In genomic region chr3:143604849-143605660, GRCh38 we compare ENCODE assay signal across 13 cellular contexts.
A peak's percentile ranks its signal among the peaks of the same experiment; 100 is the strongest.
DNase-seq lines count a peak whose midpoint lies in the region; ATAC-seq and TF ChIP-seq lines count a peak whose summit lies in the region.
"Had no signal": no experiment of that assay in that cellular context is flagged by ENCODE, and none has a peak within 500 bp of the region (broad histone marks: within the 10 kb centered on the region; RNA-seq: fewer than 3 reads in every experiment).

No MANE protein-coding gene starts in this region.

- no peaks in the 10 kb centered on the region for H3K4me1 Mint-ChIP-seq in glutamatergic neuron (ENCODE audit: low read depth, unreplicated experiment)

- DNase-seq in AG09319 (ENCODE audit: extremely low read depth, low read depth) (peak; percentile 3), NAMALWA (ENCODE audit: low spot score) (peak; percentile 27), glutamatergic neuron (no peak), psoas muscle (no peak), head of caudate nucleus (no peak)
- no peak for DNase-seq in stimulated activated CD4-positive, alpha-beta T cell treated with anti-CD3 and anti-CD28 coated beads, Interleukin-2, amount 100 ng/mL, for 24 hours
- DNase-seq: activated T-cell treated with anti-CD3 and anti-CD28 coated beads, Interleukin-2, amount 50 U/mL, for 48 hours; NCI-H1436; PC-9; WERI-Rb-1 had no signal

- WGBS in psoas muscle, 3 donors: 76 to 80% (median 77%) methylated on average over 5 of the region's 5 CpGs

- no peaks in the 10 kb centered on the region for H3K9me3 Mint-ChIP-seq in glutamatergic neuron (ENCODE audit: unreplicated experiment)

- no peaks in the 10 kb centered on the region for H3K27me3 ChIP-seq in psoas muscle (ENCODE audit: insufficient read depth in 3 of 3, low read length in 2 of 3)

- H3K27ac ChIP-seq in psoas muscle: no peak overlapping the region
- H3K27ac ChIP-seq: A549, PC-9, WERI-Rb-1 had no signal

- H3K36me3 Mint-ChIP-seq in glutamatergic neuron (ENCODE audit: unreplicated experiment): no peaks in the 10 kb centered on the region

- TF ChIP-seq CTCF in AG09319 (IDR thresholded peaks at IDR 0.05; ENCODE audit: low read depth, low read length): no peak
- no peak for TF ChIP-seq CTCF in glutamatergic neuron (IDR thresholded peaks at IDR 0.05; ENCODE audit: partially characterized antibody, unreplicated experiment)
- no peak for TF ChIP-seq CTCF in psoas muscle (IDR thresholded peaks at IDR 0.05)

- no peaks in the 10 kb centered on the region for H3K4me1 ChIP-seq in psoas muscle
- H3K4me1 ChIP-seq: A549 had no signal

- intact Hi-C loops in psoas muscle (cut with DNase I) (no loop called here), head of caudate nucleus (cut with DNase I) (no loop called here)

- peaks cover 4% of the 10 kb centered on the region for H3K27me3 Mint-ChIP-seq in glutamatergic neuron (ENCODE audit: unreplicated experiment)

- H3K4me3 ChIP-seq in psoas muscle: no peak overlapping the region
- H3K4me3 ChIP-seq: A549, PC-9 had no signal

- no peaks in the 10 kb centered on the region for H3K36me3 ChIP-seq in psoas muscle (ENCODE audit: insufficient read depth in 1 of 2, low read depth in 1 of 2)
- H3K36me3 ChIP-seq: WERI-Rb-1 had no signal

- no peaks in the 10 kb centered on the region for H3K9me3 ChIP-seq in psoas muscle
- H3K9me3 ChIP-seq: A549 had no signal

- ATAC-seq in GM19351 (IDR thresholded peaks at IDR 0.05; ENCODE audit: unreplicated experiment) (peak; percentile 96), HG02870 (IDR thresholded peaks at IDR 0.05; ENCODE audit: unreplicated experiment) (peak; percentile 89), psoas muscle (no peak)
- ATAC-seq: A549 had no signal

- H3K4me3 Mint-ChIP-seq in glutamatergic neuron (ENCODE audit: unreplicated experiment): no peak overlapping the region

- no peak overlapping the region for H3K27ac Mint-ChIP-seq in glutamatergic neuron (ENCODE audit: unreplicated experiment)

Comparison
In these comparisons a context has a peak if more than half of its experiments do, and no peak if none do; other contexts are left out.
1. DNase-seq: peak in AG09319 (single experiment) and NAMALWA (single experiment); none in glutamatergic neuron (single experiment), psoas muscle (0 of 2), head of caudate nucleus (0 of 42) and stimulated activated CD4-positive, alpha-beta T cell treated with anti-CD3 and anti-CD28 coated beads, Interleukin-2, amount 100 ng/mL, for 24 hours (0 of 2).
2. ATAC-seq: peak in GM19351 (single experiment) and HG02870 (single experiment); none in psoas muscle (0 of 4).